ENCODE assay signal across 14 cellular contexts in genomic region chr4:139675156-139675555, GRCh38. TPM values are rescaled to one million over a fixed set of nuclear protein-coding genes. Genes with fewer than 3 reads are reported as not detected.
DNase-seq lines count a peak whose midpoint lies in the region; ATAC-seq and TF ChIP-seq lines count a peak whose summit lies in the region.
"Had no signal": no experiment of that assay in that cellular context is flagged by ENCODE, and none has a peak within 500 bp of the region (broad histone marks: within the 10 kb centered on the region; RNA-seq: fewer than 3 reads in every experiment).

No MANE protein-coding gene starts in this region.

- no peak for TF ChIP-seq CTCF in left ventricle myocardium inferior (IDR thresholded peaks at IDR 0.05; ENCODE audit: borderline replicate concordance)

- peak; percentile 64 for ATAC-seq in Right ventricle myocardium inferior
- ATAC-seq in GM18867 (IDR thresholded peaks at IDR 0.05; ENCODE audit: unreplicated experiment) = no peak
- no peak for ATAC-seq in HG02970 (IDR thresholded peaks at IDR 0.05; ENCODE audit: low FRiP score, unreplicated experiment)

- no peaks in the 10 kb centered on the region for H3K27me3 ChIP-seq in left ventricle myocardium inferior (ENCODE audit: low read depth)
- H3K27me3 ChIP-seq: ascending aorta had no signal

- H3K9me3 ChIP-seq in left ventricle myocardium inferior (replicated peaks) = no peaks in the 10 kb centered on the region
- H3K9me3 ChIP-seq: ascending aorta had no signal

- H3K4me3 ChIP-seq in left ventricle myocardium inferior = no peak overlapping the region
- H3K4me3 ChIP-seq: ascending aorta had no signal

- DNase-seq in Right ventricle myocardium inferior (ENCODE audit: missing footprints) (no peak), cardiac septum (ENCODE audit: low spot score) (no peak), NOMO-1 (lab: John Stamatoyannopoulos, UW; ENCODE audit: unreplicated experiment in 2 of 2) (peak; percentile 86 to 99), left ventricle myocardium inferior (no peak), DMS79 treated with DMSO at 0.1 percent for 48 hours (lab: John Stamatoyannopoulos, UW) (no peak), NCI-H1930 (lab: John Stamatoyannopoulos, UW) (no peak)
- DNase-seq: 8988T; DMS79; natural killer cell; NCI-H226; stimulated activated naive CD4-positive, alpha-beta T cell treated with Interleukin-2 at 50 U/mL for 16 hours had no signal

- intact Hi-C loops in Right ventricle myocardium inferior (cut with DNase I) (no loop called here), cardiac septum (cut with DNase I) (no loop called here), left ventricle myocardium inferior (cut with micrococcal nuclease) (no loop called here)

- H3K27ac ChIP-seq in left ventricle myocardium inferior (replicated peaks) = peak overlapping the region; percentile 15
- H3K27ac ChIP-seq: ascending aorta had no signal

- H3K4me1 ChIP-seq in left ventricle myocardium inferior = peaks cover 48% of the 10 kb centered on the region
- H3K4me1 ChIP-seq: ascending aorta had no signal

- H3K36me3 ChIP-seq in left ventricle myocardium inferior = peaks cover 47% of the 10 kb centered on the region

RNA-seq across cellular contexts. Expression of gene MGST2, which starts 9.5 kb away (rescaled TPM):
- total RNA-seq in Right ventricle myocardium inferior (101 TPM), cardiac septum (90.7 TPM), left ventricle myocardium inferior (134 TPM)

Comparison
In these comparisons a context has a peak if more than half of its experiments do, and no peak if none do; other contexts are left out.
1. DNase-seq: peak in NOMO-1 (2 of 2); none in Right ventricle myocardium inferior (single experiment), cardiac septum (single experiment), left ventricle myocardium inferior (single experiment), DMS79 treated with DMSO at 0.1 percent for 48 hours (single experiment) and NCI-H1930 (0 of 2).